10 cellular contexts compared by ENCODE assay signal in the genomic region with DNA sequence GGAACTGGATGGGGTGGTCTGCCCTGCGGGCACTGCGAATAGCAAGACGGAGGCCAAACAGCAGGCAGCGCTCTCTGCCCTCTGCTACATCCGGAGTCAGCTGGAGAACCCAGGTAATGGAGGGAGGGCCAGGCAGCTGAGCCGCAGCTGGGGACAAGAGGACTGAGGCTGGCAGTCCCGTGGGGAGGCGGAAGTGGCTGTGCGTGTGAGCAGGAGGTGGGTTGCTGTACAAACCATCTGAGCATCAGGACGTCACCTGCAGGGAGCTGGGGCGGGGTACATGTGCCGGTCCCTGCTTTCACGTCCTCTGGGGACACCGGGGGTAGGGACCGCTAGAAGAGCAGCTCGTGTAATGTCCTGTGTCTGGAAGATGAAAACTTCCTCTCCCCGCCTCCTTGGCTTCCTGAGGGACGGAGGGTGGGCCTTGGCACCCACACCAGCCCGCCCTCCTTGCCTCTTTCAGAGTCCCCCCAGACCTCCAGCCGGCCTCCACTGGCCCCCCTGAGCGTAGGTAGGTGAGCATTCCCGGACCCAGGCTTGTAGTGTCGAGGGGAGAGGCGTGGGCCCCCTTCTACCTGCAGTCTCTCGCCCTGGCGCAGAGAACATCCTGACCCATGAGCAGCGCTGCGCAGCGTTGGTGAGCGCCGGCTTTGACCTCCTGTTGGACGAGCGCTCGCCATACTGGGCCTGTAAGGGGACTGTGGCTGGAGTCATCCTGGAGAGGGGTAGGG.
A peak's percentile ranks its signal among the peaks of the same experiment; 100 is the strongest.
DNase-seq lines count a peak whose midpoint lies in the region; ATAC-seq and TF ChIP-seq lines count a peak whose summit lies in the region.
"Had no signal": no experiment of that assay in that cellular context is flagged by ENCODE, and none has a peak within 500 bp of the region (broad histone marks: within the 10 kb centered on the region; RNA-seq: fewer than 3 reads in every experiment).

No MANE protein-coding gene starts in this region.

- H3K36me3 ChIP-seq in MM.1S (replicated peaks; ENCODE audit: insufficient read depth, low read length): no peaks in the 10 kb centered on the region
- H3K36me3 ChIP-seq: esophagus muscularis mucosa had no signal

- TF ChIP-seq CTCF in MM.1S (IDR thresholded peaks at IDR 0.05; ENCODE audit: low read length): no peak

- no peaks in the 10 kb centered on the region for H3K9me2 ChIP-seq in MM.1S (replicated peaks; ENCODE audit: insufficient read depth, low read length)

- H3K4me3 ChIP-seq in MM.1S (ENCODE audit: low read length): no peak overlapping the region
- H3K4me3 ChIP-seq: esophagus muscularis mucosa had no signal

- ATAC-seq in GM21367 (IDR thresholded peaks at IDR 0.05; ENCODE audit: unreplicated experiment) (no peak), HG02623 (IDR thresholded peaks at IDR 0.05; ENCODE audit: unreplicated experiment) (no peak)
- ATAC-seq: Panc1 had no signal

- H3K9me3 ChIP-seq in MM.1S (replicated peaks; ENCODE audit: insufficient read depth, low read length): no peaks in the 10 kb centered on the region
- H3K9me3 ChIP-seq: esophagus muscularis mucosa had no signal

- no peaks in the 10 kb centered on the region for H4K20me1 ChIP-seq in MM.1S (ENCODE audit: insufficient read depth, low read length)

- peak; percentile 14 for DNase-seq in activated CD4-positive, alpha-beta T cell treated with anti-CD3 and anti-CD28 coated beads for 1 hour
- DNase-seq in activated CD4-positive, alpha-beta T cell treated with anti-CD3 and anti-CD28 coated beads, Interleukin-2, amount 50 U/mL, for 1 hour: no peak
- DNase-seq in MM.1S (peak; percentile 17), D341Med (ENCODE audit: low spot score) (no peak)
- DNase-seq in activated effector memory CD4-positive, alpha-beta T cell treated with Interleukin-2 at 50 U/mL for 16 hours: peak; percentile 27
- peak; percentile 18 to 38 for DNase-seq in stimulated activated CD4-positive, alpha-beta T cell treated with anti-CD3 and anti-CD28 coated beads, Interleukin-4, amount 100 ng/mL, for 4 hours

- no peak overlapping the region for H3K9ac ChIP-seq in MM.1S (ENCODE audit: low read length)

- H3K27me3 ChIP-seq in MM.1S (replicated peaks; ENCODE audit: insufficient read depth, low read length): 0 out of 2 replicates have a peak, but pooled peaks cover 3% of the 10 kb centered on the region

- H3K4me2 ChIP-seq in MM.1S (ENCODE audit: low read depth, low read length): no peak overlapping the region

- no peak overlapping the region for H2AFZ ChIP-seq in MM.1S (ENCODE audit: low read length)

- H3K4me1 ChIP-seq in MM.1S (ENCODE audit: low read length): no peaks in the 10 kb centered on the region

- H3K79me2 ChIP-seq in MM.1S (ENCODE audit: low read length): no peaks in the 10 kb centered on the region

- H3K27ac ChIP-seq in MM.1S (ENCODE audit: low read length): no peak overlapping the region
- H3K27ac ChIP-seq: esophagus muscularis mucosa had no signal

- no peaks in the 10 kb centered on the region for H3F3A ChIP-seq in MM.1S (ENCODE audit: insufficient read depth, low read length)

Comparison
In these comparisons a context has a peak if more than half of its experiments do, and no peak if none do; other contexts are left out.
1. DNase-seq: peak in activated CD4-positive, alpha-beta T cell treated with anti-CD3 and anti-CD28 coated beads for 1 hour (single experiment), MM.1S (single experiment), activated effector memory CD4-positive, alpha-beta T cell treated with Interleukin-2 at 50 U/mL for 16 hours (single experiment) and stimulated activated CD4-positive, alpha-beta T cell treated with anti-CD3 and anti-CD28 coated beads, Interleukin-4, amount 100 ng/mL, for 4 hours (2 of 2); none in activated CD4-positive, alpha-beta T cell treated with anti-CD3 and anti-CD28 coated beads, Interleukin-2, amount 50 U/mL, for 1 hour (single experiment) and D341Med (single experiment).